In genomic region chr4:187993827-187994226, GRCh38 we compare ENCODE assay signal across 13 cellular contexts. TPM values are rescaled to one million over a fixed set of nuclear protein-coding genes. Genes with fewer than 3 reads are reported as not detected.
DNase-seq lines count a peak whose midpoint lies in the region; ATAC-seq and TF ChIP-seq lines count a peak whose summit lies in the region.
"Had no signal": no experiment of that assay in that cellular context is flagged by ENCODE, and none has a peak within 500 bp of the region (broad histone marks: within the 10 kb centered on the region; RNA-seq: fewer than 3 reads in every experiment).

No MANE protein-coding gene starts in this region.

- ATAC-seq in foreskin keratinocyte (no peak), GM19324 (IDR thresholded peaks at IDR 0.05; ENCODE audit: low FRiP score, unreplicated experiment) (no peak), GM21717 (IDR thresholded peaks at IDR 0.05; ENCODE audit: unreplicated experiment) (no peak)
- ATAC-seq: CD8-positive, alpha-beta T cell had no signal

- TF ChIP-seq CTCF in 22Rv1 (IDR thresholded peaks at IDR 0.05) = peak; percentile 65
- TF ChIP-seq CTCF in OCI-LY1 (IDR thresholded peaks at IDR 0.05; ENCODE audit: low read length) = peak; percentile 50
- peak; percentile 54 for TF ChIP-seq CTCF in foreskin keratinocyte (conservative IDR thresholded peaks at IDR 0.05)
- TF ChIP-seq CTCF in colonic mucosa (IDR thresholded peaks at IDR 0.05) = no peak

- no peaks in the 10 kb centered on the region for H3K9me2 ChIP-seq in OCI-LY1 (ENCODE audit: low read depth, low read length)

- no peaks in the 10 kb centered on the region for H3K4me1 ChIP-seq in OCI-LY1 (ENCODE audit: insufficient read depth, low read length, severe bottlenecking)
- no peaks in the 10 kb centered on the region for H3K4me1 ChIP-seq in foreskin keratinocyte
- no peaks in the 10 kb centered on the region for H3K4me1 ChIP-seq in colonic mucosa
- H3K4me1 ChIP-seq: prostate gland had no signal

- no peak overlapping the region for H3K4me3 ChIP-seq in OCI-LY1 (ENCODE audit: low read depth, low read length, poor library complexity, severe bottlenecking)
- H3K4me3 ChIP-seq in colonic mucosa = no peak overlapping the region
- H3K4me3 ChIP-seq: prostate gland had no signal

- no peaks in the 10 kb centered on the region for H3K36me3 ChIP-seq in OCI-LY1 (ENCODE audit: insufficient read depth, low read length)
- no peaks in the 10 kb centered on the region for H3K36me3 ChIP-seq in colonic mucosa
- H3K36me3 ChIP-seq: prostate gland had no signal

- DNase-seq in ELR (ENCODE audit: low read depth) (peak; percentile 15), foreskin keratinocyte (no peak), NCI-H2081 treated with DMSO at 0.1 percent for 48 hours (lab: John Stamatoyannopoulos, UW) (no peak), colonic mucosa (no peak)
- DNase-seq: CD8-positive, alpha-beta T cell; foreskin fibroblast had no signal

- H3K27ac ChIP-seq in 22Rv1 (no peak overlapping the region), OCI-LY1 (ENCODE audit: low read depth, low read length, poor library complexity, severe bottlenecking) (no peak overlapping the region), foreskin keratinocyte (no peak overlapping the region), colonic mucosa (no peak overlapping the region)
- H3K27ac ChIP-seq: prostate gland had no signal

- H3K9me3 ChIP-seq in OCI-LY1 (ENCODE audit: low read length) = no peaks in the 10 kb centered on the region
- H3K9me3 ChIP-seq in colonic mucosa = no peaks in the 10 kb centered on the region
- H3K9me3 ChIP-seq: prostate gland had no signal

- H3K79me2 ChIP-seq in OCI-LY1 (ENCODE audit: insufficient read depth, low read length) = no peaks in the 10 kb centered on the region

- H4K20me1 ChIP-seq in OCI-LY1 (ENCODE audit: insufficient read depth, low read length) = no peaks in the 10 kb centered on the region

- no peaks in the 10 kb centered on the region for H3F3A ChIP-seq in OCI-LY1 (ENCODE audit: insufficient read depth, low read length)

- intact Hi-C loops in colonic mucosa (cut with DNase I) = no loop called here

- H3K27me3 ChIP-seq in OCI-LY1 (ENCODE audit: insufficient read depth, low read length) = no peaks in the 10 kb centered on the region; the same call in 1 of the 2 replicates
- H3K27me3 ChIP-seq in foreskin keratinocyte = no peaks in the 10 kb centered on the region
- H3K27me3 ChIP-seq in colonic mucosa = no peaks in the 10 kb centered on the region

- no peak overlapping the region for H3K9ac ChIP-seq in OCI-LY1 (ENCODE audit: low read length)
- H3K9ac ChIP-seq in colonic mucosa (ENCODE audit: low read depth in 2 of 2, low read length in 2 of 2) = no peak overlapping the region

- no peak overlapping the region for H3K4me2 ChIP-seq in OCI-LY1 (ENCODE audit: low read length)

- no peak overlapping the region for H2AFZ ChIP-seq in OCI-LY1 (ENCODE audit: low read length)

RNA-seq across cellular contexts. Expression of gene ZFP42, which starts 1.7 kb away (rescaled TPM):
- total RNA-seq in foreskin keratinocyte = 11.2 and 19.4 TPM in 2 replicates
- polyA plus RNA-seq in foreskin keratinocyte = 5.9 and 11.8 TPM in 2 replicates
- total RNA-seq in colonic mucosa = under 1 TPM in 1 of 2 donors, not detected in 1; 0.12 TPM
- total RNA-seq: CD8-positive, alpha-beta T cell; lower leg skin; subcutaneous adipose tissue had no signal

Comparison
In these comparisons a context has a peak if more than half of its experiments do, and no peak if none do; other contexts are left out.
1. RNA of gene ZFP42, which starts 1.7 kb away (total RNA-seq): 11.2 to 19.4 TPM in foreskin keratinocyte; 0.12 TPM in colonic mucosa; every median in the first group is over 10 times any median in the second.